Comparison of ENCODE assay signal across 1 cellular context in genomic region chr2:144683955-144684354, GRCh38.
A peak's percentile ranks its signal among the peaks of the same experiment; 100 is the strongest.
TF ChIP-seq lines count a peak whose summit lies in the region.

No MANE protein-coding gene starts in this region.

TF ChIP-seq in K562, 482 proteins besides CTCF, POLR2A, EP300 and RAD21 (continued from another document):
- TF ChIP-seq ZBTB9 (CRISPR knock-in tag; IDR thresholded peaks at IDR 0.05) = no peak
- TF ChIP-seq FOXM1 (IDR thresholded peaks at IDR 0.05; ENCODE audit: low read depth) = no peak
- TF ChIP-seq FOXM1 (CRISPR knock-in tag; IDR thresholded peaks at IDR 0.05; ENCODE audit: low read depth) = no peak
- no peak for TF ChIP-seq PRPF4 (IDR thresholded peaks at IDR 0.05; ENCODE audit: insufficient read depth, low read depth, low read length, poor library complexity, severe bottlenecking)
- no peak for TF ChIP-seq POLR3A (IDR thresholded peaks at IDR 0.05; ENCODE audit: borderline replicate concordance, extremely low read depth, insufficient read depth, insufficient read length)
- TF ChIP-seq WHSC1 (IDR thresholded peaks at IDR 0.05; ENCODE audit: low read length) = no peak
- TF ChIP-seq BDP1 (IDR thresholded peaks at IDR 0.05; ENCODE audit: insufficient read depth, insufficient read length) = no peak
- TF ChIP-seq NR2F6 (CRISPR knock-in tag; IDR thresholded peaks at IDR 0.05) = no peak
- no peak for TF ChIP-seq ZNF212 (CRISPR knock-in tag; IDR thresholded peaks at IDR 0.05)
- peak; percentile 46 to 49; a peak in 2 of 4 replicates for TF ChIP-seq KDM1A (IDR thresholded peaks at IDR 0.05)
- TF ChIP-seq CREB3 (tag; conservative IDR thresholded peaks at IDR 0.05; ENCODE audit: low read depth) = no peak
- TF ChIP-seq HMG20B (CRISPR knock-in tag; IDR thresholded peaks at IDR 0.05) = no peak
- no peak for TF ChIP-seq ILK (tag; IDR thresholded peaks at IDR 0.05; ENCODE audit: borderline replicate concordance, low read depth)
- TF ChIP-seq POLR2AphosphoS5 (IDR thresholded peaks at IDR 0.05; ENCODE audit: control insufficient read depth, insufficient read depth, low read depth, low read length) = no peak
- TF ChIP-seq TBL1XR1 (IDR thresholded peaks at IDR 0.05; ENCODE audit: low read length in 2 of 2) = no peak
- no peak for TF ChIP-seq RUNX1 (IDR thresholded peaks at IDR 0.05; ENCODE audit: low read depth)
- TF ChIP-seq ZNF584 (CRISPR knock-in tag; IDR thresholded peaks at IDR 0.05; ENCODE audit: low read depth) = no peak
- TF ChIP-seq XRCC3 (IDR thresholded peaks at IDR 0.05) = no peak
- TF ChIP-seq TAF15 (IDR thresholded peaks at IDR 0.05; ENCODE audit: low read depth, low read length) = no peak
- no peak for TF ChIP-seq CHD7 (IDR thresholded peaks at IDR 0.05; ENCODE audit: low read depth, low read length)
- no peak for TF ChIP-seq ZNF239 (CRISPR knock-in tag; IDR thresholded peaks at IDR 0.05)
- no peak for TF ChIP-seq ZNF140 (CRISPR knock-in tag; IDR thresholded peaks at IDR 0.05)
- 0 out of 2 replicates have a peak, but pooled peaks have one; percentile 23 for TF ChIP-seq CC2D1A (IDR thresholded peaks at IDR 0.05)
- TF ChIP-seq ZNF146 (CRISPR knock-in tag; IDR thresholded peaks at IDR 0.05; ENCODE audit: unreplicated experiment) = no peak
- TF ChIP-seq ZFP36 (IDR thresholded peaks at IDR 0.05; ENCODE audit: low read depth, low read length, partially characterized antibody) = peak; percentile 74
- TF ChIP-seq POU5F1 (IDR thresholded peaks at IDR 0.05; ENCODE audit: borderline replicate concordance, low read depth, low read length, partially characterized antibody) = no peak
- TF ChIP-seq ZHX1 (conservative IDR thresholded peaks at IDR 0.05; ENCODE audit: low read length) = no peak
- TF ChIP-seq IRF2 (CRISPR knock-in tag; IDR thresholded peaks at IDR 0.05) = no peak
- peak; percentile 77 for TF ChIP-seq RBM25 (IDR thresholded peaks at IDR 0.05; ENCODE audit: low read depth, low read length, severe bottlenecking)
- no peak for TF ChIP-seq GTF3C2 (IDR thresholded peaks at IDR 0.05; ENCODE audit: borderline replicate concordance, extremely low read depth, insufficient read length)
- TF ChIP-seq BCOR (IDR thresholded peaks at IDR 0.05) = peak; percentile 87
- TF ChIP-seq ZBTB8A (IDR thresholded peaks at IDR 0.05; ENCODE audit: partially characterized antibody) = no peak
- no peak for TF ChIP-seq RFX5 (IDR thresholded peaks at IDR 0.05; ENCODE audit: low read depth, low read length)
- TF ChIP-seq FOXP4 (CRISPR knock-in tag; IDR thresholded peaks at IDR 0.05; ENCODE audit: borderline replicate concordance) = no peak
- no peak for TF ChIP-seq JUNB (CRISPR knock-in tag; conservative IDR thresholded peaks at IDR 0.05)
- TF ChIP-seq RBFOX2 (IDR thresholded peaks at IDR 0.05; ENCODE audit: low read depth, low read length) = no peak
- TF ChIP-seq SMAD4 (CRISPR knock-in tag; conservative IDR thresholded peaks at IDR 0.05) = no peak
TF ChIP-seq in K562: peak in this region for 5.
